23 cellular contexts compared by ENCODE assay signal in genomic region chr20:24815931-24816330, GRCh38.
A peak's percentile ranks its signal among the peaks of the same experiment; 100 is the strongest.
DNase-seq lines count a peak whose midpoint lies in the region; ATAC-seq and TF ChIP-seq lines count a peak whose summit lies in the region.
"Had no signal": no experiment of that assay in that cellular context is flagged by ENCODE, and none has a peak within 500 bp of the region (broad histone marks: within the 10 kb centered on the region; RNA-seq: fewer than 3 reads in every experiment).

No MANE protein-coding gene starts in this region.

- peak overlapping the region; percentile 72 for H3K18ac ChIP-seq in neuronal stem cell (ENCODE audit: low read length)
- no peak overlapping the region for H3K18ac ChIP-seq in trophoblast cell (ENCODE audit: low read length)

- H3K4me3 ChIP-seq in neuronal stem cell (ENCODE audit: low read length in 2 of 2) (no peak overlapping the region), trophoblast cell (ENCODE audit: low read depth, low read length) (peak overlapping the region; percentile 55), right atrium auricular region (no peak overlapping the region)
- H3K4me3 ChIP-seq: BLaER1, GM12878 had no signal

- ATAC-seq in T-helper 17 cell = no peak
- ATAC-seq in HG03439 (IDR thresholded peaks at IDR 0.05; ENCODE audit: unreplicated experiment) = no peak
- ATAC-seq: GM12878 had no signal

- H4K8ac ChIP-seq in neuronal stem cell (ENCODE audit: low read depth, low read length) = no peak overlapping the region
- H4K8ac ChIP-seq in trophoblast cell (ENCODE audit: low read depth, low read length) = no peak overlapping the region

- H3K36me3 ChIP-seq in neuronal stem cell (replicated peaks in 1 of 2; ENCODE audit: control insufficient read depth in 2 of 2, insufficient read depth in 2 of 2, low read length in 2 of 2) (no peaks in the 10 kb centered on the region), trophoblast cell (ENCODE audit: control insufficient read depth in 1 of 2, insufficient read depth in 2 of 2, low read length in 2 of 2) (no peaks in the 10 kb centered on the region), right atrium auricular region (no peaks in the 10 kb centered on the region)
- H3K36me3 ChIP-seq: BE2C, BLaER1 had no signal

- peaks cover 0 to 3% (median 0%) of the 10 kb centered on the region in 3 experiments for H3K27me3 ChIP-seq in neuronal stem cell (ENCODE audit: control insufficient read depth in 3 of 3, insufficient read depth in 3 of 3, low read depth in 1 of 3, low read length in 3 of 3)
- H3K27me3 ChIP-seq in trophoblast cell (ENCODE audit: insufficient read depth, low read length) = no peaks in the 10 kb centered on the region
- no peaks in the 10 kb centered on the region for H3K27me3 ChIP-seq in right atrium auricular region
- H3K27me3 ChIP-seq: BLaER1 had no signal

- H3K9me3 ChIP-seq in neuronal stem cell (replicated peaks in 1 of 2; ENCODE audit: control insufficient read depth in 2 of 2, insufficient read depth in 1 of 2, low read depth in 1 of 2, low read length in 2 of 2) = peaks cover 0 to 3% of the 10 kb centered on the region in 2 donors
- peaks cover 10% of the 10 kb centered on the region for H3K9me3 ChIP-seq in trophoblast cell (ENCODE audit: insufficient read depth, low read depth, low read length)
- H3K9me3 ChIP-seq in T-helper 17 cell (ENCODE audit: control insufficient read depth, low read length, poor library complexity, severe bottlenecking) = no peaks in the 10 kb centered on the region
- H3K9me3 ChIP-seq in right atrium auricular region = no peaks in the 10 kb centered on the region
- H3K9me3 ChIP-seq: BE2C, BLaER1 had no signal

- H3K79me1 ChIP-seq in neuronal stem cell (ENCODE audit: low read depth, low read length) = no peaks in the 10 kb centered on the region
- H3K79me1 ChIP-seq in trophoblast cell (ENCODE audit: low read length) = no peaks in the 10 kb centered on the region

- TF ChIP-seq CTCF in right atrium auricular region (IDR thresholded peaks at IDR 0.05) = no peak

- H2BK5ac ChIP-seq in neuronal stem cell (ENCODE audit: low read length) = no peak overlapping the region
- no peak overlapping the region for H2BK5ac ChIP-seq in trophoblast cell (ENCODE audit: low read depth, low read length, poor library complexity)

- no peaks in the 10 kb centered on the region for H3K36me3 Mint-ChIP-seq in T-helper 17 cell (ENCODE audit: low read depth)
- H3K36me3 Mint-ChIP-seq: CD14-positive monocyte; CD4-positive, alpha-beta memory T cell; CD4-positive, CD25-positive, alpha-beta regulatory T cell; CD8-positive, alpha-beta memory T cell had no signal

- H2AFZ ChIP-seq in neuronal stem cell (ENCODE audit: low read length) (no peak overlapping the region), trophoblast cell (ENCODE audit: insufficient read depth, low read length, poor library complexity) (no peak overlapping the region)

- peaks cover 26% of the 10 kb centered on the region for H3K27me3 Mint-ChIP-seq in T-helper 17 cell
- H3K27me3 Mint-ChIP-seq: CD4-positive, CD25-positive, alpha-beta regulatory T cell had no signal

- H3K14ac ChIP-seq in neuronal stem cell (ENCODE audit: low read length) = no peak overlapping the region
- no peak overlapping the region for H3K14ac ChIP-seq in trophoblast cell (ENCODE audit: low read length)

- no peak overlapping the region for H3K4me3 Mint-ChIP-seq in T-helper 17 cell
- H3K4me3 Mint-ChIP-seq: CD14-positive monocyte; CD4-positive, alpha-beta memory T cell; CD4-positive, CD25-positive, alpha-beta regulatory T cell; CD8-positive, alpha-beta memory T cell had no signal

- H4K91ac ChIP-seq in neuronal stem cell (ENCODE audit: low read depth, low read length, poor library complexity) (peak overlapping the region; percentile 59), trophoblast cell (ENCODE audit: low read depth, low read length) (no peak overlapping the region)

- H3K4ac ChIP-seq in neuronal stem cell (ENCODE audit: low read length) = peak overlapping the region; percentile 28
- H3K4ac ChIP-seq in trophoblast cell (ENCODE audit: low read depth, low read length) = no peak overlapping the region

- H3K9ac ChIP-seq in neuronal stem cell (ENCODE audit: low read depth, low read length, poor library complexity) (peak overlapping the region; percentile 8), trophoblast cell (ENCODE audit: low read length) (no peak overlapping the region)
- H3K9ac ChIP-seq: BLaER1 had no signal

- H3K23ac ChIP-seq in neuronal stem cell (ENCODE audit: low read depth, low read length, poor library complexity) (peak overlapping the region; percentile 56), trophoblast cell (ENCODE audit: low read length) (no peak overlapping the region)

- H2BK12ac ChIP-seq in neuronal stem cell (ENCODE audit: low read length) = no peak overlapping the region
- no peak overlapping the region for H2BK12ac ChIP-seq in trophoblast cell (ENCODE audit: low read length)

- no peak overlapping the region for H3K27ac ChIP-seq in neuronal stem cell (replicated peaks; ENCODE audit: low read length)
- no peak overlapping the region for H3K27ac ChIP-seq in trophoblast cell (ENCODE audit: low read depth, low read length)
- no peak overlapping the region for H3K27ac ChIP-seq in right atrium auricular region
- H3K27ac ChIP-seq: BLaER1 had no signal

- H2BK15ac ChIP-seq in neuronal stem cell (ENCODE audit: low read length) = no peak overlapping the region

- peak overlapping the region; percentile 31 for H2AK5ac ChIP-seq in neuronal stem cell (ENCODE audit: low read depth, low read length)
- no peak overlapping the region for H2AK5ac ChIP-seq in trophoblast cell (ENCODE audit: low read length)

- H3K4me1 Mint-ChIP-seq in T-helper 17 cell = no peaks in the 10 kb centered on the region
- H3K4me1 Mint-ChIP-seq: CD4-positive, alpha-beta memory T cell; CD4-positive, CD25-positive, alpha-beta regulatory T cell; CD8-positive, alpha-beta memory T cell had no signal

- no peak overlapping the region for H2BK120ac ChIP-seq in neuronal stem cell (ENCODE audit: low read depth, low read length)
- no peak overlapping the region for H2BK120ac ChIP-seq in trophoblast cell (ENCODE audit: insufficient read depth, low read length, poor library complexity)

- DNase-seq in neuronal stem cell (ENCODE audit: low spot score) (no peak), trophoblast cell (no peak), T-helper 17 cell (no peak), right atrium auricular region (ENCODE audit: low spot score) (no peak)
- DNase-seq: 8988T; ACHN; BE2C; C1 segment of cervical spinal cord; CD4-positive, alpha-beta memory T cell; CD4-positive, CD25-positive, alpha-beta regulatory T cell; CD8-positive, alpha-beta memory T cell; COR-L47; DMS 273 treated with DMSO at 0.1 percent for 48 hours; DMS153; DMS53; DMS79; DND-41; EL; GDM1 had no signal

- no peak overlapping the region for H4K12ac ChIP-seq in trophoblast cell (ENCODE audit: low read depth, low read length)

- H3K4me2 ChIP-seq in neuronal stem cell (ENCODE audit: insufficient read depth, low read length, poor library complexity, severe bottlenecking) (no peak overlapping the region), trophoblast cell (ENCODE audit: low read length) (no peak overlapping the region)
- H3K4me2 ChIP-seq: BLaER1 had no signal

- H3K27ac Mint-ChIP-seq in T-helper 17 cell = no peak overlapping the region
- H3K27ac Mint-ChIP-seq: CD4-positive, alpha-beta memory T cell; CD4-positive, CD25-positive, alpha-beta regulatory T cell; CD8-positive, alpha-beta memory T cell had no signal

- WGBS in neuronal stem cell (ENCODE audit: extremely low coverage in 2 of 2, insufficient read length in 2 of 2, insufficient replicate concordance in 1 of 2), 2 donors = no CpG with 5 or more reads among the region's 17 CpGs
- WGBS in trophoblast cell (ENCODE audit: extremely low coverage, insufficient coverage, insufficient read length) = no CpG with 5 or more reads among the region's 17 CpGs

- H3K79me2 ChIP-seq in trophoblast cell (ENCODE audit: control insufficient read depth, insufficient read depth, low read length, poor library complexity) = no peaks in the 10 kb centered on the region

- H3K4me1 ChIP-seq in neuronal stem cell (ENCODE audit: control insufficient read depth in 2 of 2, insufficient read depth in 1 of 2, low read depth in 1 of 2, low read length in 2 of 2) (no peaks in the 10 kb centered on the region), trophoblast cell (ENCODE audit: control insufficient read depth in 1 of 2, insufficient read depth in 2 of 2, low read length in 2 of 2) (no peaks in the 10 kb centered on the region), right atrium auricular region (no peaks in the 10 kb centered on the region)
- H3K4me1 ChIP-seq: BE2C had no signal
